Comparison of ENCODE assay signal across 9 cellular contexts in the genomic region with DNA sequence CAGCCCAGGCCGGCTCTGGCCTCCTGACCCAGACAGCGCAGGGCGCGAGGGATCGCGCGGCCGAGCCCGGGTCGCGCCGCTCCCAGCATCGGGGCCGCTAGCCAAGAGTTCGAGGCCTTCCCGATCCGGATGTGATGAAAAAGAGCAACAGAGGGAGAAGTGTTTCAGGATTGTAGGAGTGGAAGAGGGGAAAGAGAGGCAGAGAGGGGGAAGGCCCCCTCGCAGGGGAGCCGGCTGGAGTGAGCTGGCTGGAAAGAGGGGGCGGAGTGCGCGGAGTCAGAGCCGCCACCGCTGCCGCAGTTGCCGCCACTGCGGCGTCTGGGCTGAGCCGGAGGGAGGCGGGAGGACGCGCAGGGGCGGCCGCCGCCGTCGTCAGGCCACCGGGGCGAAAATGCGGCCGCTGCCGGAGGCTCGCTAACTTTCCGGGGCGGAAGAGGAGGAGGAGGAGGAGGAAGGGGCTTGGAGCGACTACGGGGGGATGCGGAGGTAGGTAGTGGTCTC. TPM values are rescaled to one million over a fixed set of nuclear protein-coding genes. Genes with fewer than 3 reads are reported as not detected.
DNase-seq lines count a peak whose midpoint lies in the region; ATAC-seq and TF ChIP-seq lines count a peak whose summit lies in the region.
"Had no signal": no experiment of that assay in that cellular context is flagged by ENCODE, and none has a peak within 500 bp of the region (broad histone marks: within the 10 kb centered on the region; RNA-seq: fewer than 3 reads in every experiment).

No MANE protein-coding gene starts in this region.

- DNase-seq in NCI-H1417 (lab: John Stamatoyannopoulos, UW), result peak; percentile 32 to 72 (median 70)
- DNase-seq in NCI-H1417 treated with DMSO at 0.1 percent for 48 hours (lab: John Stamatoyannopoulos, UW), result no peak
- peak; percentile 45 for DNase-seq in PC-3
- DNase-seq in activated naive CD4-positive, alpha-beta T cell (lab: John Stamatoyannopoulos, UW), result peak in 3 of 4 experiments; percentile 20 to 44 (median 20)
- DNase-seq in Right ventricle myocardium inferior (ENCODE audit: missing footprints), result peak; percentile 79
- DNase-seq in progenitor cell of endocrine pancreas (ENCODE audit: low spot score, unreplicated experiment), result peak; percentile 24
- peak; percentile 63 to 72 for DNase-seq in uterus

- ATAC-seq in HG02885 (IDR thresholded peaks at IDR 0.05; ENCODE audit: poor library complexity, unreplicated experiment) (peak; percentile 42), PC-3 (peak; percentile 61), Right ventricle myocardium inferior (peak; percentile 77)

- H3K4me1 Mint-ChIP-seq in progenitor cell of endocrine pancreas (ENCODE audit: low read depth), result peaks cover 10% of the 10 kb centered on the region

- intact Hi-C loops in PC-3 (cut with micrococcal nuclease), result loop anchor here (5.0 kb wide), 2 partner anchors 215 to 295 kb away; no protein-coding TSS in a partner anchor
- intact Hi-C loops in Right ventricle myocardium inferior (cut with DNase I), result loop anchor here (1.0 to 10.0 kb wide), 4 partner anchors 63 to 295 kb away; no protein-coding TSS in a partner anchor
- intact Hi-C loops in uterus (cut with DNase I; ENCODE audit: low total_unique reads), result no loop called here

- H3K36me3 ChIP-seq in PC-3 (ENCODE audit: low read depth, low read length) (no peaks in the 10 kb centered on the region; the same call in 1 of the 2 replicates), uterus (no peaks in the 10 kb centered on the region)
- H3K36me3 ChIP-seq: BLaER1 had no signal

- H3K4me3 ChIP-seq in PC-3 (ENCODE audit: low read length) (peak overlapping the region; percentile 78), uterus (peak overlapping the region; percentile 79 to 80)
- H3K4me3 ChIP-seq: BLaER1 had no signal

- no TSS peak for BruUV-seq in PC-3 (replicated peaks; lab: Mats Ljungman, UMichigan)

- H3K27me3 Mint-ChIP-seq in progenitor cell of endocrine pancreas, result peaks cover 11% of the 10 kb centered on the region

- peak; percentile 11 to 41 for TF ChIP-seq POLR2A in uterus (IDR thresholded peaks at IDR 0.05)

- peak overlapping the region; percentile 86 for H3K9ac ChIP-seq in PC-3 (ENCODE audit: low read length)
- H3K9ac ChIP-seq: BLaER1 had no signal

- no peak for TF ChIP-seq CTCF in PC-3 (conservative IDR thresholded peaks at IDR 0.05; ENCODE audit: low read depth, low read length)
- TF ChIP-seq CTCF in progenitor cell of endocrine pancreas (IDR thresholded peaks at IDR 0.05; ENCODE audit: unreplicated experiment), result no peak
- TF ChIP-seq CTCF in uterus (IDR thresholded peaks at IDR 0.05), result peak in 1 of 4 experiments; percentile 6

- POLR2A ChIA-PET in PC-3 (lab: Charles Lee; ENCODE audit: unreplicated experiment), result no interaction called here

- H3K9me3 Mint-ChIP-seq in progenitor cell of endocrine pancreas (ENCODE audit: low read depth), result no peaks in the 10 kb centered on the region

- peak overlapping the region; percentile 88 for H3K4me2 ChIP-seq in PC-3 (ENCODE audit: low read length)
- H3K4me2 ChIP-seq: BLaER1 had no signal

- H3K9me2 ChIP-seq in PC-3 (replicated peaks; ENCODE audit: low read length), result no peaks in the 10 kb centered on the region

- peak overlapping the region; percentile 98 for H2AFZ ChIP-seq in PC-3 (ENCODE audit: low read length)

- H3K9me3 ChIP-seq in PC-3 (ENCODE audit: low read length) (no peaks in the 10 kb centered on the region), uterus (no peaks in the 10 kb centered on the region)

- no peaks in the 10 kb centered on the region for H3F3A ChIP-seq in PC-3 (ENCODE audit: low read length, unreplicated experiment)

- no peaks in the 10 kb centered on the region for H3K27me3 ChIP-seq in PC-3 (ENCODE audit: low read length)
- H3K27me3 ChIP-seq in uterus, result no peaks in the 10 kb centered on the region
- H3K27me3 ChIP-seq: BLaER1 had no signal

- peak overlapping the region; percentile 92 for H3K4me3 Mint-ChIP-seq in progenitor cell of endocrine pancreas (ENCODE audit: low read depth)

- CTCF ChIA-PET in PC-3 (lab: Charles Lee), result no interaction called here

- H3K27ac Mint-ChIP-seq in progenitor cell of endocrine pancreas, result peak overlapping the region; percentile 92

- peak overlapping the region; percentile 11; the same call in 1 of the 2 replicates for H3K27ac ChIP-seq in PC-3 (ENCODE audit: low read length)
- H3K27ac ChIP-seq in uterus, result peak overlapping the region; percentile 93 to 96
- H3K27ac ChIP-seq: BLaER1 had no signal

- no peaks in the 10 kb centered on the region for H4K20me1 ChIP-seq in PC-3 (ENCODE audit: low read length)
- H4K20me1 ChIP-seq: BLaER1 had no signal

- peaks cover 33% of the 10 kb centered on the region for H3K79me2 ChIP-seq in PC-3 (ENCODE audit: low read length)

- H3K4me1 ChIP-seq in PC-3 (ENCODE audit: insufficient read depth, low read length) (peaks cover 13% of the 10 kb centered on the region), uterus (peaks cover 0 to 8% of the 10 kb centered on the region in 2 donors)
- H3K4me1 ChIP-seq: BLaER1 had no signal

- no peaks in the 10 kb centered on the region for H3K36me3 Mint-ChIP-seq in progenitor cell of endocrine pancreas (ENCODE audit: insufficient read depth)

RNA-seq across cellular contexts. Expression of a gene that starts 0.3 kb away (rescaled TPM):
- total RNA-seq in PC-3 (2014; rRNA removed) (31.6 and 33.9 TPM in 2 replicates), Right ventricle myocardium inferior (18.3 TPM), progenitor cell of endocrine pancreas (5.4 and 6.7 TPM in 2 replicates), uterus (10 to 100 TPM; 35.8 to 79.2 (median 66.1) TPM)
